Comparison of ENCODE assay signal across 11 cellular contexts in the genomic region with DNA sequence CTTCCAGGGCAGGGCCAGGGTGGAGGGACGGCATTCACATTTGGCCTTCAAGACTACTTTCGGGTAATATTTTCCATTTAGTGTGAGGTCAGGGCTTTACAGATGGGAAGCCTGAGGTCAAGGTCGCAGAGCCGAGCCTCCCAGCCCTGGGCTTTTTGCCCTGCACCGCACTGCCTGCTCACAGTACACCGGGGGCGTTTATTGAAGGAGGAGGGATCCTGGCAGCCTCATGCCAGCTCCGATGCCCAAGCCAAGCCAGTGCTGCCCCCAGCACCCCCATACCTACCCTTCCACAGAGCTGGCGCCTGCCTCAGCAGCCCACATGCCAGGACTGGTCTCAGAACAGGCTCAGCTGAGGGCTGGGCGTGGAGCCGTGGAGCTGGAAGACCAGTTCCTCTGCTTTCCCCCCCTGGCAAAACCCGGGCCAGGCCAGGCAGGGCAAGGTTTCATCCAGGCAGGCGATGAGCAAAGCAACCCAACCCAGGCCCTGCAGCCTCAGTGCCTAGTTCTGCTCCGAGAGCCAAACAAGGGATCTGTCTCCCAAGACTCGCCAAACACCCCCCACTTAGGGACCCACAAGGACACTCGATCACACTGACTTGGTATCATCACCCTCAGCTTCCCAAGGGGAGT. TPM values are rescaled to one million over a fixed set of nuclear protein-coding genes. Genes with fewer than 3 reads are reported as not detected.
A peak's percentile ranks its signal among the peaks of the same experiment; 100 is the strongest.
DNase-seq lines count a peak whose midpoint lies in the region; ATAC-seq, FAIRE-seq and TF ChIP-seq lines count a peak whose summit lies in the region.
"Had no signal": no experiment of that assay in that cellular context is flagged by ENCODE, and none has a peak within 500 bp of the region (broad histone marks: within the 10 kb centered on the region; RNA-seq: fewer than 3 reads in every experiment).

No MANE protein-coding gene starts in this region.

- FAIRE-seq in kidney (lab: Jason Lieb, UNC) (no peak), small intestine (lab: Jason Lieb, UNC) (no peak)

- DNase-seq in HPDE6-E6E7 (ENCODE audit: extremely low spot score) (peak; percentile 94), SK-N-MC (ENCODE audit: low read depth, low spot score) (no peak), kidney (peak; percentile 86), small intestine (peak; percentile 69), DMS79 treated with DMSO at 0.1 percent for 48 hours (lab: John Stamatoyannopoulos, UW) (no peak), mesenteric fat pad (ENCODE audit: low spot score) (no peak), cerebellar nuclear complex (lab: John Stamatoyannopoulos, UW) (no peak), sciatic nerve (ENCODE audit: low spot score) (no peak)
- DNase-seq: H9; hippocampal formation; stimulated activated CD8-positive, alpha-beta memory T cell treated with anti-CD3 and anti-CD28 coated beads, Interleukin-4, amount 100 ng/mL, for 48 hours had no signal

- H3K4me1 ChIP-seq in kidney (ENCODE audit: control insufficient read depth in 1 of 2, insufficient read depth in 1 of 2, low read depth in 1 of 2, low read length in 2 of 2), result peaks cover 46 to 63% of the 10 kb centered on the region in 2 donors
- peaks cover 0 to 6% of the 10 kb centered on the region in 2 donors for H3K4me1 ChIP-seq in small intestine (ENCODE audit: control insufficient read depth in 2 of 2, insufficient read depth in 1 of 2, low read depth in 1 of 2, low read length in 1 of 2)

- H3K27me3 ChIP-seq in small intestine (ENCODE audit: control insufficient read depth in 2 of 2, insufficient read depth in 2 of 2, low read length in 2 of 2), result no peaks in the 10 kb centered on the region

- WGBS in small intestine, 3 donors, result 24 to 54% (median 44%) methylated on average over 13 to 16 of the region's 16 CpGs

- 0 out of 2 replicates have a peak overlapping the region, but pooled peaks have one; percentile 5 for H3K4me3 ChIP-seq in SK-N-MC
- H3K4me3 ChIP-seq in kidney (ENCODE audit: low read length in 2 of 2), result no peak overlapping the region
- H3K4me3 ChIP-seq in small intestine (ENCODE audit: low read depth in 1 of 2, low read length in 2 of 2), result no peak overlapping the region

- ATAC-seq in sciatic nerve, result no peak

- no peak for TF ChIP-seq CTCF in kidney (IDR thresholded peaks at IDR 0.05; ENCODE audit: borderline replicate concordance, extremely low read depth, insufficient read depth)

- intact Hi-C loops in kidney (cut with DNase I) (no loop called here), sciatic nerve (cut with DNase I) (no loop called here)

- peak overlapping the region; percentile 15 for H3K9ac ChIP-seq in SK-N-MC (ENCODE audit: insufficient read length)
- H3K9ac ChIP-seq in kidney (ENCODE audit: low read length in 2 of 2), result peak overlapping the region in 1 of 2 donors; percentile 35

- H3K9me3 ChIP-seq in SK-N-MC (ENCODE audit: low read depth, low read length), result no peaks in the 10 kb centered on the region
- no peaks in the 10 kb centered on the region for H3K9me3 ChIP-seq in kidney (ENCODE audit: control insufficient read depth in 1 of 2, low read length in 2 of 2)
- no peaks in the 10 kb centered on the region for H3K9me3 ChIP-seq in small intestine (ENCODE audit: control insufficient read depth, low read depth)

- H3K36me3 ChIP-seq in SK-N-MC (ENCODE audit: insufficient read depth, low read length) (no peaks in the 10 kb centered on the region), kidney (ENCODE audit: control insufficient read depth in 1 of 2, insufficient read depth in 2 of 2, low read length in 2 of 2) (peaks cover 2 to 9% of the 10 kb centered on the region in 2 donors), small intestine (ENCODE audit: control insufficient read depth in 2 of 2, insufficient read depth in 2 of 2, low read length in 2 of 2) (no peaks in the 10 kb centered on the region)

- no peak overlapping the region for H3K27ac ChIP-seq in SK-N-MC
- peak overlapping the region; percentile 71 to 83 for H3K27ac ChIP-seq in kidney (ENCODE audit: low read depth in 2 of 2, low read length in 2 of 2)
- H3K27ac ChIP-seq in small intestine (ENCODE audit: low read depth in 1 of 2, low read length in 1 of 2), result peak overlapping the region; percentile 36 to 88

RNA-seq across cellular contexts. Expression of a gene that starts 11.9 kb away (rescaled TPM):
- total RNA-seq in kidney (266 TPM), mesenteric fat pad (2.3 TPM), sciatic nerve (0.98 TPM)
- polyA plus RNA-seq in kidney (ENCODE audit: insufficient read depth, low read depth, low replicate concordance) (206 TPM), small intestine (10 to 100 TPM; 36.9 to 89.9 (median 38.9) TPM)

Comparison
In these comparisons a context has a peak if more than half of its experiments do, and no peak if none do; other contexts are left out.
1. DNase-seq: peak in HPDE6-E6E7 (single experiment), kidney (single experiment) and small intestine (single experiment); none in SK-N-MC (single experiment), DMS79 treated with DMSO at 0.1 percent for 48 hours (single experiment), mesenteric fat pad (single experiment), cerebellar nuclear complex (0 of 2) and sciatic nerve (single experiment).
2. RNA of a gene that starts 11.9 kb away (total RNA-seq): 266 TPM in kidney (single experiment); 2.3 TPM in mesenteric fat pad (single experiment) and 0.98 TPM in sciatic nerve (single experiment); every median in the first group is over 10 times any median in the second.